In the genomic region with DNA sequence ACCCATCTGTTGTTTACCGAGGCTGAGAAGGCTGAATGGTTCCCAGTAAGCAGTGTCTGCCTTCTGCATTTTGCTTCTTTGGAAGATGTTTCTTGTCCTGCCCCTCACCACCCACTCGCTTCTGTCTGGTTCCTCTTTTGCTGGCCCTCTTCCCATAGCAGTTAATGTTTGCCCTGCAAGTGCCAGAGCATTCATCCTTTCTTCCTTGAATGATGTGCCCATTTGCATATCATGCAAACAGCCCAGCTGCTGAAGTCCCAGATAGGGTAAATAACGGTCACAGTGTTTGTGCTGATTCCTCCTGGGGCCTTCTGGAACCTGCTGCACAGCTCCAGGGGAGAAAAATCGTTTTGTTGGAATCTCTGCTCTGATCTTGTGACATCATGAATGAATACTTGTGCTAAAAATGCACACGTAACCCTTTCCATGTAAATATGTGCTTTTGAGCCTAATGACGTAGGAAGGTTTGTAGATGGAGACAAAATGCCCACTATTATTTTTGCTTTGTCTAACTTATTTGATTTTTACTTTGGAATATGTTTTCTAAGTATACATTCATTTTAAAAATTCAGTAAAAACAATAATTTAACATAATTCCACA, we compare ENCODE assay signal across 8 cellular contexts.
A peak's percentile ranks its signal among the peaks of the same experiment; 100 is the strongest.
DNase-seq lines count a peak whose midpoint lies in the region; ATAC-seq and TF ChIP-seq lines count a peak whose summit lies in the region.

No MANE protein-coding gene starts in this region.

- TF ChIP-seq CTCF in Peyer's patch (IDR thresholded peaks at IDR 0.05) (no peak), tibial artery (IDR thresholded peaks at IDR 0.05) (no peak)

- no peaks in the 10 kb centered on the region for H3K27me3 Mint-ChIP-seq in activated CD4-positive, alpha-beta T cell treated with anti-CD3 and anti-CD28 coated beads, Interleukin-2, amount 10 ng/mL, durations not matched to agents 7 days and 5 days

- H3K36me3 Mint-ChIP-seq in activated CD4-positive, alpha-beta T cell treated with anti-CD3 and anti-CD28 coated beads, Interleukin-2, amount 10 ng/mL, durations not matched to agents 7 days and 5 days (ENCODE audit: low read depth), result no peaks in the 10 kb centered on the region

- intact Hi-C loops in tibial artery (cut with DNase I; ENCODE audit: low total_unique reads), result no loop called here

- peak; percentile 7 for DNase-seq in ELF-1 (ENCODE audit: low read depth, low spot score)
- DNase-seq in NCI-H446 treated with DMSO at 0.1 percent for 48 hours (lab: John Stamatoyannopoulos, UW), result peak; percentile 97
- DNase-seq in kidney glomerular epithelial cell (lab: John Stamatoyannopoulos, UW), result peak; percentile 25
- DNase-seq in Peyer's patch, result no peak
- no peak for DNase-seq in activated CD4-positive, alpha-beta T cell treated with anti-CD3 and anti-CD28 coated beads, Interleukin-2, amount 10 ng/mL, durations not matched to agents 7 days and 5 days
- no peak for DNase-seq in tibial artery

- peak; percentile 91 for ATAC-seq in HG02763 (IDR thresholded peaks at IDR 0.05; ENCODE audit: unreplicated experiment)
- ATAC-seq in activated CD4-positive, CD25-positive, alpha-beta regulatory T cell treated with anti-CD3 and anti-CD28 coated beads, Interleukin-2, amount 50 U/mL, for 24 hours, result no peak

- H3K9me3 ChIP-seq in Peyer's patch (no peaks in the 10 kb centered on the region), tibial artery (no peaks in the 10 kb centered on the region)

- no peak overlapping the region for H3K4me3 ChIP-seq in Peyer's patch
- H3K4me3 ChIP-seq in tibial artery, result no peak overlapping the region

- H3K27me3 ChIP-seq in Peyer's patch (no peaks in the 10 kb centered on the region), tibial artery (no peaks in the 10 kb centered on the region)

- H3K36me3 ChIP-seq in Peyer's patch, result no peaks in the 10 kb centered on the region
- H3K36me3 ChIP-seq in tibial artery, result no peaks in the 10 kb centered on the region

- H3K4me3 Mint-ChIP-seq in activated CD4-positive, alpha-beta T cell treated with anti-CD3 and anti-CD28 coated beads, Interleukin-2, amount 10 ng/mL, durations not matched to agents 7 days and 5 days, result no peak overlapping the region

- CTCF ChIA-PET in activated CD4-positive, alpha-beta T cell treated with anti-CD3 and anti-CD28 coated beads, Interleukin-2, amount 10 ng/mL, durations not matched to agents 7 days and 5 days (lab: Charles Lee), result interaction anchor here (0.6 kb wide), 1 partner anchor 1103 kb away, joined by 3 read pairs; no protein-coding TSS in a partner anchor

- POLR2A ChIA-PET in activated CD4-positive, alpha-beta T cell treated with anti-CD3 and anti-CD28 coated beads, Interleukin-2, amount 10 ng/mL, durations not matched to agents 7 days and 5 days (lab: Charles Lee), result no interaction called here

- H3K27ac Mint-ChIP-seq in activated CD4-positive, alpha-beta T cell treated with anti-CD3 and anti-CD28 coated beads, Interleukin-2, amount 10 ng/mL, durations not matched to agents 7 days and 5 days, result no peak overlapping the region

- no peaks in the 10 kb centered on the region for H3K9me3 Mint-ChIP-seq in activated CD4-positive, alpha-beta T cell treated with anti-CD3 and anti-CD28 coated beads, Interleukin-2, amount 10 ng/mL, durations not matched to agents 7 days and 5 days

- H3K4me1 Mint-ChIP-seq in activated CD4-positive, alpha-beta T cell treated with anti-CD3 and anti-CD28 coated beads, Interleukin-2, amount 10 ng/mL, durations not matched to agents 7 days and 5 days, result no peaks in the 10 kb centered on the region

- H3K27ac ChIP-seq in Peyer's patch, result no peak overlapping the region
- H3K27ac ChIP-seq in tibial artery, result no peak overlapping the region

- H3K4me1 ChIP-seq in Peyer's patch (no peaks in the 10 kb centered on the region), tibial artery (no peaks in the 10 kb centered on the region)

- no peak for TF ChIP-seq POLR2A in Peyer's patch (IDR thresholded peaks at IDR 0.05)

Comparison
In these comparisons a context has a peak if more than half of its experiments do, and no peak if none do; other contexts are left out.
1. DNase-seq: peak in ELF-1 (single experiment), NCI-H446 treated with DMSO at 0.1 percent for 48 hours (single experiment) and kidney glomerular epithelial cell (single experiment); none in Peyer's patch (0 of 3), activated CD4-positive, alpha-beta T cell treated with anti-CD3 and anti-CD28 coated beads, Interleukin-2, amount 10 ng/mL, durations not matched to agents 7 days and 5 days (single experiment) and tibial artery (0 of 2).